ENCODE assay signal across 25 cellular contexts in genomic region chr7:8040768-8041369, GRCh38.
DNase-seq lines count a peak whose midpoint lies in the region; ATAC-seq, FAIRE-seq and TF ChIP-seq lines count a peak whose summit lies in the region.
"Had no signal": no experiment of that assay in that cellular context is flagged by ENCODE, and none has a peak within 500 bp of the region (broad histone marks: within the 10 kb centered on the region; RNA-seq: fewer than 3 reads in every experiment).

No MANE protein-coding gene starts in this region.

- ATAC-seq in activated naive CD4-positive, alpha-beta T cell treated with anti-CD3 and anti-CD28 coated beads, Interleukin-2, amount 50 U/mL, for 72 hours, result peak; percentile 73 to 85
- ATAC-seq in central memory CD8-positive, alpha-beta T cell (replicated peaks; ENCODE audit: extremely low read depth, poor library complexity, severe bottlenecking), result no peak
- peak; percentile 55 for ATAC-seq in stimulated activated naive CD8-positive, alpha-beta T cell treated with anti-CD3 and anti-CD28 coated beads, Interleukin-15, amount 100 ng/mL, for 72 hours
- ATAC-seq in HG03520 (IDR thresholded peaks at IDR 0.05; ENCODE audit: unreplicated experiment) (no peak), pancreas (no peak)
- ATAC-seq: heart left ventricle, left lobe of liver, sciatic nerve, upper lobe of right lung had no signal

- H3K9me3 ChIP-seq in pancreas, result no peaks in the 10 kb centered on the region
- H3K9me3 ChIP-seq: upper lobe of right lung had no signal

- H3K27ac ChIP-seq in pancreas, result no peak overlapping the region
- H3K27ac ChIP-seq: heart left ventricle, upper lobe of right lung had no signal

- H3K4me1 Mint-ChIP-seq in IgD-negative memory B cell, result peaks cover 6 to 33% (median 26%) of the 10 kb centered on the region in 3 donors
- H3K4me1 Mint-ChIP-seq in central memory CD8-positive, alpha-beta T cell, result peaks cover 52% of the 10 kb centered on the region
- H3K4me1 Mint-ChIP-seq in stimulated activated naive CD8-positive, alpha-beta T cell treated with anti-CD3 and anti-CD28 coated beads, Interleukin-15, amount 100 ng/mL, for 72 hours, result peaks cover 65% of the 10 kb centered on the region
- H3K4me1 Mint-ChIP-seq: CD14-positive monocyte, nephron had no signal

- H3K27me3 Mint-ChIP-seq in IgD-negative memory B cell, result no peaks in the 10 kb centered on the region
- no peaks in the 10 kb centered on the region for H3K27me3 Mint-ChIP-seq in central memory CD8-positive, alpha-beta T cell
- H3K27me3 Mint-ChIP-seq in stimulated activated naive CD8-positive, alpha-beta T cell treated with anti-CD3 and anti-CD28 coated beads, Interleukin-15, amount 100 ng/mL, for 72 hours, result no peaks in the 10 kb centered on the region
- H3K27me3 Mint-ChIP-seq: activated naive CD8-positive, alpha-beta T cell treated with anti-CD3 and anti-CD28 coated beads, Interleukin-2, amount 10 ng/mL, durations not matched to agents 7 days and 5 days had no signal

- H3K27ac Mint-ChIP-seq in activated naive CD4-positive, alpha-beta T cell treated with anti-CD3 and anti-CD28 coated beads, Interleukin-2, amount 50 U/mL, for 72 hours, result peak overlapping the region in 1 of 2 donors; percentile 65
- H3K27ac Mint-ChIP-seq in IgD-negative memory B cell, result peak overlapping the region in 2 of 3 donors; percentile 35 to 81
- peak overlapping the region; percentile 4 for H3K27ac Mint-ChIP-seq in central memory CD8-positive, alpha-beta T cell (ENCODE audit: low read depth)
- H3K27ac Mint-ChIP-seq in stimulated activated naive CD8-positive, alpha-beta T cell treated with anti-CD3 and anti-CD28 coated beads, Interleukin-15, amount 100 ng/mL, for 72 hours, result peak overlapping the region in 1 of 2 donors; percentile 11
- H3K27ac Mint-ChIP-seq: activated naive CD8-positive, alpha-beta T cell treated with anti-CD3 and anti-CD28 coated beads, Interleukin-2, amount 10 ng/mL, durations not matched to agents 7 days and 5 days; nephron had no signal

- H3K36me3 ChIP-seq in pancreas, result no peaks in the 10 kb centered on the region
- H3K36me3 ChIP-seq: upper lobe of right lung had no signal

- TF ChIP-seq CTCF in pancreas (IDR thresholded peaks at IDR 0.05), result no peak

- no peak overlapping the region for H3K4me3 ChIP-seq in pancreas
- H3K4me3 ChIP-seq: heart left ventricle, upper lobe of right lung had no signal

- DNase-seq in activated naive CD4-positive, alpha-beta T cell treated with anti-CD3 and anti-CD28 coated beads, Interleukin-2, amount 50 U/mL, for 72 hours (ENCODE audit: low spot score in 2 of 2), result no peak
- DNase-seq in activated naive CD4-positive, alpha-beta T cell treated with anti-CD3 and anti-CD28 coated beads, Interleukin-2, amount 50 U/mL, for 16 hours, result no peak
- DNase-seq in central memory CD8-positive, alpha-beta T cell (ENCODE audit: low spot score in 2 of 2), result no peak
- no peak for DNase-seq in stimulated activated naive CD8-positive, alpha-beta T cell treated with anti-CD3 and anti-CD28 coated beads, Interleukin-15, amount 100 ng/mL, for 72 hours
- DNase-seq in pancreas (no peak), DMS53 (lab: John Stamatoyannopoulos, UW) (no peak)
- DNase-seq: activated CD4-positive, alpha-beta T cell treated with anti-CD3 and anti-CD28 coated beads for 48 hours; activated naive CD8-positive, alpha-beta T cell treated with anti-CD3 and anti-CD28 coated beads, Interleukin-2, amount 10 ng/mL, durations not matched to agents 7 days and 5 days; GF-D8; GOT3; heart left ventricle; NCI-H1105; NCI-H2029 treated with DMSO at 0.1 percent for 48 hours; SHP77; stimulated activated CD4-positive, alpha-beta T cell treated with anti-CD3 and anti-CD28 coated beads, Interleukin-15, amount 100 ng/mL, for 24 hours; stimulated activated CD8-positive, alpha-beta memory T cell treated with anti-CD3 and anti-CD28 coated beads, Interleukin-4, amount 100 ng/mL, for 48 hours; substantia nigra; upper lobe of right lung had no signal

- intact Hi-C loops in pancreas (cut with DNase I), result no loop called here

- peaks cover 5 to 14% of the 10 kb centered on the region in 2 donors for H3K9me3 Mint-ChIP-seq in activated naive CD4-positive, alpha-beta T cell treated with anti-CD3 and anti-CD28 coated beads, Interleukin-2, amount 50 U/mL, for 72 hours
- peaks cover 0 to 4% (median 0%) of the 10 kb centered on the region in 3 donors for H3K9me3 Mint-ChIP-seq in IgD-negative memory B cell
- H3K9me3 Mint-ChIP-seq in central memory CD8-positive, alpha-beta T cell, result no peaks in the 10 kb centered on the region
- H3K9me3 Mint-ChIP-seq in stimulated activated naive CD8-positive, alpha-beta T cell treated with anti-CD3 and anti-CD28 coated beads, Interleukin-15, amount 100 ng/mL, for 72 hours, result no peaks in the 10 kb centered on the region

- 79 to 87% methylated on average over 3 of the region's 3 CpGs for WGBS in pancreas, 2 donors

- no peaks in the 10 kb centered on the region for H3K4me1 ChIP-seq in pancreas
- H3K4me1 ChIP-seq: heart left ventricle, upper lobe of right lung had no signal

- H3K36me3 Mint-ChIP-seq in activated naive CD4-positive, alpha-beta T cell treated with anti-CD3 and anti-CD28 coated beads, Interleukin-2, amount 50 U/mL, for 72 hours, result peaks cover 10 to 70% of the 10 kb centered on the region in 2 donors
- H3K36me3 Mint-ChIP-seq in IgD-negative memory B cell, result peaks cover 19% of the 10 kb centered on the region
- H3K36me3 Mint-ChIP-seq in central memory CD8-positive, alpha-beta T cell (ENCODE audit: insufficient read depth), result peaks cover 17% of the 10 kb centered on the region

- no peaks in the 10 kb centered on the region for H3K27me3 ChIP-seq in pancreas
- H3K27me3 ChIP-seq: heart left ventricle, upper lobe of right lung had no signal

- no peak for FAIRE-seq in pancreas (lab: Jason Lieb, UNC)
- FAIRE-seq: TTC549 had no signal

- no peak overlapping the region for H3K4me3 Mint-ChIP-seq in IgD-negative memory B cell
- H3K4me3 Mint-ChIP-seq in central memory CD8-positive, alpha-beta T cell, result no peak overlapping the region
- H3K4me3 Mint-ChIP-seq in stimulated activated naive CD8-positive, alpha-beta T cell treated with anti-CD3 and anti-CD28 coated beads, Interleukin-15, amount 100 ng/mL, for 72 hours, result no peak overlapping the region
- H3K4me3 Mint-ChIP-seq: activated naive CD8-positive, alpha-beta T cell treated with anti-CD3 and anti-CD28 coated beads, Interleukin-2, amount 10 ng/mL, durations not matched to agents 7 days and 5 days; CD14-positive monocyte; nephron had no signal

Comparison
In these comparisons a context has a peak if more than half of its experiments do, and no peak if none do; other contexts are left out.
1. ATAC-seq: peak in activated naive CD4-positive, alpha-beta T cell treated with anti-CD3 and anti-CD28 coated beads, Interleukin-2, amount 50 U/mL, for 72 hours (2 of 2) and stimulated activated naive CD8-positive, alpha-beta T cell treated with anti-CD3 and anti-CD28 coated beads, Interleukin-15, amount 100 ng/mL, for 72 hours (single experiment); none in central memory CD8-positive, alpha-beta T cell (single experiment), HG03520 (single experiment) and pancreas (0 of 4).